Comparison of ENCODE assay signal across 10 cellular contexts in the genomic region with DNA sequence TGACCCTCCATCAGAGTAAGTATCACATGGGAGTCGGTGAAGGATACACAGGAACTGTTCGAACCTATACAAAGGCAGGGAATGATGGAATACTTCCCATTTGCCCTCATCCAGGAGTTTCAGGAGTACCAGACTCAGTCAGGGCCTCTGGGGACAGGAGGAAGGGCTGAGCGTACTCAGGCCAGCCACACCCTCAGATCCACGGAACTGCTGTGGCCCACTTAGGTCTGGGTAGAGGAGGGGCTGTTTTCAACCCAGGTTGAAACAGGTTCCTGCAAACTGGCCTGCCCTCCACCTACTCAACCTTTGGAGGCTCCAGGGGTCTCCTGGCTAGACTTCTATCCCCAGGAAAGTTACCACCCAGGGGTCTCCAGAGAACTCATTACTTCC. TPM values are rescaled to one million over a fixed set of nuclear protein-coding genes. Genes with fewer than 3 reads are reported as not detected.
DNase-seq lines count a peak whose midpoint lies in the region; ATAC-seq and TF ChIP-seq lines count a peak whose summit lies in the region.
"Had no signal": no experiment of that assay in that cellular context is flagged by ENCODE, and none has a peak within 500 bp of the region (broad histone marks: within the 10 kb centered on the region; RNA-seq: fewer than 3 reads in every experiment).

No MANE protein-coding gene starts in this region.

- H2AFZ ChIP-seq in OCI-LY3 (ENCODE audit: low read depth, low read length) = peak overlapping the region; percentile 90

- H3K36me3 Mint-ChIP-seq in T-helper 1 cell treated with Interleukin-12 subunit alpha and Interleukin-12 subunit beta and Interleukin-4 antibody, amounts not matched to agents 30 μg/mL and 1 μg/mL, for 36 hours (ENCODE audit: low read depth) = no peaks in the 10 kb centered on the region
- H3K36me3 Mint-ChIP-seq in stimulated activated memory B cell treated with anti-CD40 and anti-IgM and Interleukin-4, amounts not matched to agents 10 μg/mL and 1 μg/mL and 100 μg/mL, for 72 hours = no peaks in the 10 kb centered on the region

- H3K36me3 ChIP-seq in OCI-LY3 (replicated peaks; ENCODE audit: low read depth, low read length) = no peaks in the 10 kb centered on the region
- no peaks in the 10 kb centered on the region for H3K36me3 ChIP-seq in duodenal mucosa (ENCODE audit: control insufficient read depth in 1 of 2, insufficient read depth in 2 of 2, low read length in 2 of 2)
- no peaks in the 10 kb centered on the region for H3K36me3 ChIP-seq in tibial nerve

- peak; percentile 28 for ATAC-seq in stimulated activated memory B cell treated with anti-CD40 and anti-IgM and Interleukin-4, amounts not matched to agents 10 μg/mL and 1 μg/mL and 100 μg/mL, for 72 hours
- ATAC-seq in HG02938 (IDR thresholded peaks at IDR 0.05; ENCODE audit: unreplicated experiment) (no peak), HG02678 (IDR thresholded peaks at IDR 0.05; ENCODE audit: unreplicated experiment) (no peak)

- 57 to 68% methylated on average over 3 to 4 of the region's 4 CpGs for WGBS in tibial nerve, 2 donors

- no peak for TF ChIP-seq EP300 in tibial nerve (IDR thresholded peaks at IDR 0.05)

- no peaks in the 10 kb centered on the region for H3K9me3 Mint-ChIP-seq in T-helper 1 cell treated with Interleukin-12 subunit alpha and Interleukin-12 subunit beta and Interleukin-4 antibody, amounts not matched to agents 30 μg/mL and 1 μg/mL, for 36 hours
- no peaks in the 10 kb centered on the region for H3K9me3 Mint-ChIP-seq in stimulated activated memory B cell treated with anti-CD40 and anti-IgM and Interleukin-4, amounts not matched to agents 10 μg/mL and 1 μg/mL and 100 μg/mL, for 72 hours

- TF ChIP-seq CTCF in OCI-LY3 (IDR thresholded peaks at IDR 0.05; ENCODE audit: low read depth, low read length) = no peak
- TF ChIP-seq CTCF in tibial nerve (IDR thresholded peaks at IDR 0.05) = no peak

- DNase-seq in T-helper 1 cell (no peak), tibial nerve (ENCODE audit: low spot score in 2 of 2) (no peak)

- H3K27me3 ChIP-seq in OCI-LY3 (ENCODE audit: low read depth, low read length) (peaks cover 47% of the 10 kb centered on the region), duodenal mucosa (ENCODE audit: control insufficient read depth in 1 of 2, insufficient read depth in 2 of 2, low read length in 2 of 2) (peaks cover 14 to 36% of the 10 kb centered on the region in 2 donors), tibial nerve (no peaks in the 10 kb centered on the region)
- H3K27me3 ChIP-seq: testis had no signal

- H3K9ac ChIP-seq in OCI-LY3 (ENCODE audit: low read length) (peak overlapping the region; percentile 62; the same call in 1 of the 2 replicates), duodenal mucosa (ENCODE audit: low read depth in 1 of 2, low read length in 2 of 2) (peak overlapping the region in 1 of 2 donors; percentile 49)
- H3K9ac ChIP-seq: SK-N-SH had no signal

- H3K4me3 Mint-ChIP-seq in T-helper 1 cell treated with Interleukin-12 subunit alpha and Interleukin-12 subunit beta and Interleukin-4 antibody, amounts not matched to agents 30 μg/mL and 1 μg/mL, for 36 hours = peak overlapping the region; percentile 84
- peak overlapping the region; percentile 80 for H3K4me3 Mint-ChIP-seq in stimulated activated memory B cell treated with anti-CD40 and anti-IgM and Interleukin-4, amounts not matched to agents 10 μg/mL and 1 μg/mL and 100 μg/mL, for 72 hours

- peak overlapping the region; percentile 82 for H3K4me3 ChIP-seq in OCI-LY3 (ENCODE audit: low read length)
- peak overlapping the region; percentile 62 to 65 for H3K4me3 ChIP-seq in duodenal mucosa (ENCODE audit: low read depth in 1 of 2, low read length in 2 of 2)
- H3K4me3 ChIP-seq in tibial nerve = peak overlapping the region in 2 of 4 donors; percentile 17 to 49

- no peak for TF ChIP-seq POLR2A in tibial nerve (IDR thresholded peaks at IDR 0.05)

- no peak overlapping the region for H3K27ac ChIP-seq in OCI-LY3 (ENCODE audit: low read length)
- H3K27ac ChIP-seq in duodenal mucosa (ENCODE audit: low read depth, low read length) = no peak overlapping the region
- peak overlapping the region in 1 of 4 donors; percentile 58 for H3K27ac ChIP-seq in tibial nerve

- peaks cover 11% of the 10 kb centered on the region for H3K4me1 Mint-ChIP-seq in T-helper 1 cell treated with Interleukin-12 subunit alpha and Interleukin-12 subunit beta and Interleukin-4 antibody, amounts not matched to agents 30 μg/mL and 1 μg/mL, for 36 hours (ENCODE audit: low read depth)
- peaks cover 14% of the 10 kb centered on the region for H3K4me1 Mint-ChIP-seq in stimulated activated memory B cell treated with anti-CD40 and anti-IgM and Interleukin-4, amounts not matched to agents 10 μg/mL and 1 μg/mL and 100 μg/mL, for 72 hours

- no peak overlapping the region for H3K27ac Mint-ChIP-seq in T-helper 1 cell treated with Interleukin-12 subunit alpha and Interleukin-12 subunit beta and Interleukin-4 antibody, amounts not matched to agents 30 μg/mL and 1 μg/mL, for 36 hours
- peak overlapping the region; percentile 59 for H3K27ac Mint-ChIP-seq in stimulated activated memory B cell treated with anti-CD40 and anti-IgM and Interleukin-4, amounts not matched to agents 10 μg/mL and 1 μg/mL and 100 μg/mL, for 72 hours

- no peaks in the 10 kb centered on the region for H3K79me2 ChIP-seq in OCI-LY3 (ENCODE audit: low read length)

- H3K4me1 ChIP-seq in OCI-LY3 (ENCODE audit: low read length) (peaks cover 4% of the 10 kb centered on the region; the same call in 1 of the 2 replicates), duodenal mucosa (ENCODE audit: control insufficient read depth in 1 of 2, insufficient read depth in 2 of 2, low read length in 2 of 2) (peaks cover 12 to 13% of the 10 kb centered on the region in 2 donors), tibial nerve (peaks cover 0 to 26% (median 8%) of the 10 kb centered on the region in 4 donors)

- no peaks in the 10 kb centered on the region for H4K20me1 ChIP-seq in OCI-LY3 (ENCODE audit: insufficient read depth, low read length)

- peaks cover 42% of the 10 kb centered on the region for H3K27me3 Mint-ChIP-seq in T-helper 1 cell treated with Interleukin-12 subunit alpha and Interleukin-12 subunit beta and Interleukin-4 antibody, amounts not matched to agents 30 μg/mL and 1 μg/mL, for 36 hours (ENCODE audit: low read depth)
- H3K27me3 Mint-ChIP-seq in stimulated activated memory B cell treated with anti-CD40 and anti-IgM and Interleukin-4, amounts not matched to agents 10 μg/mL and 1 μg/mL and 100 μg/mL, for 72 hours = peaks cover 34% of the 10 kb centered on the region

- H3K9me3 ChIP-seq in OCI-LY3 (ENCODE audit: insufficient read depth, low read length) (no peaks in the 10 kb centered on the region), duodenal mucosa (ENCODE audit: control insufficient read depth in 1 of 2, low read length in 2 of 2) (no peaks in the 10 kb centered on the region), tibial nerve (no peaks in the 10 kb centered on the region)
- H3K9me3 ChIP-seq: SK-N-SH, testis had no signal

- H3K4me2 ChIP-seq in OCI-LY3 (ENCODE audit: low read length) = peak overlapping the region; percentile 99

RNA-seq across cellular contexts. Expression of gene IGDCC3, which starts 6.7 kb away (rescaled TPM):
- total RNA-seq in tibial nerve = not detected

RNA-seq across cellular contexts. Expression of gene IGDCC4, which starts 38.2 kb away (rescaled TPM):
- total RNA-seq in tibial nerve = 1 to 10 TPM in 2 of 4 donors, under 1 TPM in 2; 0.59 to 2.0 (median 1.1) TPM
